In the genomic region with DNA sequence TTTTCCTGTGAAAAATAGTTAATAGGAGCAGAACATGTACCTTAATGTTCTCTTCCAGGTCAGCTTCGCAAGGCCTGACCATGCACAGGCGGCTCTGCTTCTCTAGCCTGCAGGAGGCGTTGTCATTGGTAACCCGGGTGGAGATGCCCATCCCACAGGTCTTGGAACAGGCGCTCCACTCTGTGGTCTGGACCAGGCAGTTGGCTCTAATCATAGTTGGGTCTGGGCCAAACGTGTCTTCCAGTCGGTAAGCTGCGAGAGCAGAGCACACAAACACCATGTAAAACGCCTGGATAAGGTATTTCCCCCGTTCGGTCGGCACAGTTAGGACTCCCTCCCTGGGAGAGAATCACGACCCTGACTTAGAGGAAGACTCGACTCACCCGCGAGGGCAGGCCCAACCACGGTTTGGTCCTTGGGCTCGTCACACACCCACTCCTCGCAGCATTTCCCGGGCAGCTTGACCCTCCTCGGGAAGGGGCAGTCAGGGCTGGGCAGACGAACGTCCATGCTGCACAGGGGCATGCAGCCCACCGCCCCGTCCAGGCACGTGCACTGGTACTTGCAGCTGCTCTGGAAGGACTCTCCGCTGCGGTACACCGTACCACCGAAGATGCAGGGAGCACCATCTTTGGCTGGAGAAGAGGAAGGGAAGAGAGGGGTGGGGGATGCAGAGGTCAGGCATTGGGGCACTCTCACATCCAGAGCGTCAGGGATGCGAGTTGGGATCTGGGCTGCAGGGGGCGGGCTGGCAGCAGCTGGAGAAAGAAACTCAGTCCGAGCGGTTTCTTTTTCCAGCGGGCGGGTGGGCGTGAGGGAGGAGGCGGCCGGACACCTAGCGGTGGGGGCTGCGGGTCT, we compare ENCODE assay signal across 8 cellular contexts. TPM values are rescaled to one million over a fixed set of nuclear protein-coding genes. Genes with fewer than 3 reads are reported as not detected.
A peak's percentile ranks its signal among the peaks of the same experiment; 100 is the strongest.
DNase-seq lines count a peak whose midpoint lies in the region; ATAC-seq, FAIRE-seq and TF ChIP-seq lines count a peak whose summit lies in the region.

No MANE protein-coding gene starts in this region.

- H3K36me3 Mint-ChIP-seq in activated T-cell treated with anti-CD3 and anti-CD28 coated beads, Interleukin-2, amount 50 U/mL, for 24 hours (ENCODE audit: low read depth) = no peaks in the 10 kb centered on the region
- H3K36me3 Mint-ChIP-seq in naive B cell = no peaks in the 10 kb centered on the region

- H3K4me3 ChIP-seq in ACC112 (ENCODE audit: low read depth, low read length) = peak overlapping the region; percentile 96
- H3K4me3 ChIP-seq in fibroblast of the aortic adventitia (ENCODE audit: low read depth, low read length) = peak overlapping the region; percentile 91

- no peaks in the 10 kb centered on the region for H3K9me3 Mint-ChIP-seq in activated T-cell treated with anti-CD3 and anti-CD28 coated beads, Interleukin-2, amount 50 U/mL, for 24 hours
- no peaks in the 10 kb centered on the region for H3K9me3 Mint-ChIP-seq in naive B cell

- peak; percentile 64 to 67 for ATAC-seq in naive B cell (ENCODE audit: low read depth in 2 of 2)
- no peak for ATAC-seq in HG03342 (IDR thresholded peaks at IDR 0.05; ENCODE audit: unreplicated experiment)

- DNase-seq in NCI-H1930 (lab: John Stamatoyannopoulos, UW) (peak; percentile 58 to 65), fibroblast of the aortic adventitia (ENCODE audit: low read depth) (peak; percentile 96), naive B cell (peak; percentile 29), urothelium cell line (ENCODE audit: low spot score) (peak; percentile 83)
- DNase-seq in activated T-cell treated with anti-CD3 and anti-CD28 coated beads, Interleukin-2, amount 50 U/mL, for 24 hours = peak; percentile 36

- H3K36me3 ChIP-seq in ACC112 (ENCODE audit: insufficient read depth, low read length) = peaks cover 20% of the 10 kb centered on the region; the same call in 1 of the 2 replicates

- H3K27ac Mint-ChIP-seq in activated T-cell treated with anti-CD3 and anti-CD28 coated beads, Interleukin-2, amount 50 U/mL, for 24 hours = no peak overlapping the region
- peak overlapping the region in 2 of 6 donors; percentile 34 to 92 for H3K27ac Mint-ChIP-seq in naive B cell

- peaks cover 82% of the 10 kb centered on the region for H3K27me3 Mint-ChIP-seq in activated T-cell treated with anti-CD3 and anti-CD28 coated beads, Interleukin-2, amount 50 U/mL, for 24 hours
- peaks cover 5 to 26% (median 19%) of the 10 kb centered on the region in 3 donors for H3K27me3 Mint-ChIP-seq in naive B cell

- peak; percentile 91 for FAIRE-seq in urothelium cell line (lab: Jason Lieb, UNC)

- peak overlapping the region; percentile 93 for H3K27ac ChIP-seq in ACC112 (ENCODE audit: low read depth, low read length)

- no peak overlapping the region for H2AFZ ChIP-seq in ACC112 (ENCODE audit: low read length, unreplicated experiment)

- no peaks in the 10 kb centered on the region for H3K27me3 ChIP-seq in ACC112 (ENCODE audit: insufficient read depth, low read length)

- peaks cover 26% of the 10 kb centered on the region for H3K79me2 ChIP-seq in ACC112 (ENCODE audit: control insufficient read depth, insufficient read depth, low read length, unreplicated experiment)

- H3K4me3 Mint-ChIP-seq in activated T-cell treated with anti-CD3 and anti-CD28 coated beads, Interleukin-2, amount 50 U/mL, for 24 hours = peak overlapping the region; percentile 66
- H3K4me3 Mint-ChIP-seq in naive B cell = peak overlapping the region; percentile 88 to 96 (median 92)

- H3K4me1 Mint-ChIP-seq in activated T-cell treated with anti-CD3 and anti-CD28 coated beads, Interleukin-2, amount 50 U/mL, for 24 hours (ENCODE audit: low read depth) = peaks cover 13% of the 10 kb centered on the region
- H3K4me1 Mint-ChIP-seq in naive B cell = peaks cover 21 to 33% (median 27%) of the 10 kb centered on the region in 3 donors

- 0 out of 3 replicates have a peak, but pooled peaks have one; percentile 6 for TF ChIP-seq CTCF in GM12872 (IDR thresholded peaks at IDR 0.05; ENCODE audit: insufficient read depth, low read depth, low read length)
- peak; percentile 56 for TF ChIP-seq CTCF in fibroblast of the aortic adventitia (IDR thresholded peaks at IDR 0.05; ENCODE audit: insufficient read depth, low read length)

- peaks cover 54% of the 10 kb centered on the region for H3K4me1 ChIP-seq in ACC112 (ENCODE audit: control insufficient read depth, insufficient read depth, low read length, unreplicated experiment)

RNA-seq across cellular contexts. Expression of a gene that starts 1.0 kb away (rescaled TPM):
- total RNA-seq in fibroblast of the aortic adventitia (ENCODE audit: low replicate concordance) = 15.9 and 118 TPM in 2 replicates
- polyA plus RNA-seq in naive B cell (ENCODE audit: low read depth in 6 of 6) = 1 to 10 TPM in 5 of 6 donors, not detected in 1; 1.3 to 7.9 (median 3.5) TPM

Comparison
In these comparisons a context has a peak if more than half of its experiments do, and no peak if none do; other contexts are left out.
1. DNase-seq: peak in every context shown above with its lines; median percentile 96 in fibroblast of the aortic adventitia; 83 in urothelium cell line; 62 in NCI-H1930; 36 in activated T-cell treated with anti-CD3 and anti-CD28 coated beads, Interleukin-2, amount 50 U/mL, for 24 hours; 29 in naive B cell.